In the genomic region with DNA sequence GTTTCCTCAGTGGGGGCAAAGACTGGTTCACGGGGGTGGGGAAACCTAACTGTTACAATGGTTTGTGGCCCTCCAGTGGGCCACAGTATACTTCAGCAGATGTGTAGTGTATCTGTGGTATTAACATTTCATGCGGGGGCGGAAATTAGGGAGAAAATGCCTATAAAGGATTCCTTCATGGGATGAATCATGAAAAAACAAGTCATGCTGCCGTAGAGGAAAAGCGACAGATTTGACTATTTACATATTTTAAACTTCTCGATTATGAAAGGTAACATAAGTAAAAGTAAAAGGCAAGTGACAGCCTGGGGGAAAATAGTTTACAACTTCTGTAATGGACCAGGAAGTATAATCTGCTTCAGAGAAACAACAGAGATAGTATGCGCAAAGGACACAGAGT, we compare ENCODE assay signal across 1 cellular context.
TF ChIP-seq lines count a peak whose summit lies in the region.

No MANE protein-coding gene starts in this region.

TF ChIP-seq in H1, 55 proteins besides CTCF, POLR2A, EP300 and RAD21:
- TF ChIP-seq RBBP5 (IDR thresholded peaks at IDR 0.05; ENCODE audit: borderline replicate concordance, low read depth, low read length) (no peak), TBP (IDR thresholded peaks at IDR 0.05; ENCODE audit: low read depth, low read length) (no peak), SIRT6 (IDR thresholded peaks at IDR 0.05; ENCODE audit: low read length) (no peak)
